In genomic region chr13:70386919-70387318, GRCh38 we compare ENCODE assay signal across 13 cellular contexts.
DNase-seq lines count a peak whose midpoint lies in the region; ATAC-seq and TF ChIP-seq lines count a peak whose summit lies in the region.
"Had no signal": no experiment of that assay in that cellular context is flagged by ENCODE, and none has a peak within 500 bp of the region (broad histone marks: within the 10 kb centered on the region; RNA-seq: fewer than 3 reads in every experiment).

No MANE protein-coding gene starts in this region.

- peak overlapping the region; percentile 77 for H3K14ac ChIP-seq in neuronal stem cell (ENCODE audit: low read length)

- H3K27ac Mint-ChIP-seq in CD14-positive monocyte (no peak overlapping the region), endodermal cell (no peak overlapping the region), glutamatergic neuron (ENCODE audit: unreplicated experiment) (no peak overlapping the region)
- no peak overlapping the region for H3K27ac Mint-ChIP-seq in activated CD8-positive, alpha-beta T cell treated with anti-CD3 and anti-CD28 coated beads for 36 hours
- H3K27ac Mint-ChIP-seq: CD4-positive, CD25-positive, alpha-beta regulatory T cell had no signal

- H4K8ac ChIP-seq in neuronal stem cell (ENCODE audit: low read depth, low read length), result no peak overlapping the region

- DNase-seq in CD14-positive monocyte (ENCODE audit: low spot score) (peak; percentile 42), endodermal cell (no peak), neuronal stem cell (ENCODE audit: low spot score) (no peak), glutamatergic neuron (no peak), 8988T (no peak)
- DNase-seq in activated CD8-positive, alpha-beta T cell treated with anti-CD3 and anti-CD28 coated beads for 36 hours, result no peak
- DNase-seq: CD4-positive, CD25-positive, alpha-beta regulatory T cell; DMS53; GF-D8 had no signal

- H2BK12ac ChIP-seq in neuronal stem cell (ENCODE audit: low read length), result no peak overlapping the region

- H3K36me3 Mint-ChIP-seq in CD14-positive monocyte, result no peaks in the 10 kb centered on the region
- H3K36me3 Mint-ChIP-seq in endodermal cell (ENCODE audit: low read depth), result no peaks in the 10 kb centered on the region
- H3K36me3 Mint-ChIP-seq in activated CD8-positive, alpha-beta T cell treated with anti-CD3 and anti-CD28 coated beads for 36 hours (ENCODE audit: low read depth), result no peaks in the 10 kb centered on the region
- no peaks in the 10 kb centered on the region for H3K36me3 Mint-ChIP-seq in glutamatergic neuron (ENCODE audit: unreplicated experiment)
- H3K36me3 Mint-ChIP-seq: CD4-positive, CD25-positive, alpha-beta regulatory T cell had no signal

- H3K36me3 ChIP-seq in OCI-LY1 (ENCODE audit: insufficient read depth, low read length), result no peaks in the 10 kb centered on the region
- no peaks in the 10 kb centered on the region for H3K36me3 ChIP-seq in endodermal cell (ENCODE audit: control insufficient read depth, insufficient read depth, low read length)
- no peaks in the 10 kb centered on the region for H3K36me3 ChIP-seq in neuronal stem cell (replicated peaks in 1 of 2; ENCODE audit: control insufficient read depth in 2 of 2, insufficient read depth in 2 of 2, low read length in 2 of 2)

- H3K4me3 ChIP-seq in OCI-LY1 (ENCODE audit: low read depth, low read length, poor library complexity, severe bottlenecking) (no peak overlapping the region), endodermal cell (ENCODE audit: low read length) (peak overlapping the region; percentile 65), neuronal stem cell (ENCODE audit: low read length in 2 of 2) (no peak overlapping the region)
- H3K4me3 ChIP-seq: A549 had no signal

- H3K23ac ChIP-seq in neuronal stem cell (ENCODE audit: low read depth, low read length, poor library complexity), result peak overlapping the region; percentile 40

- H3K27me3 Mint-ChIP-seq in CD14-positive monocyte (ENCODE audit: low read depth in 3 of 3) (no peaks in the 10 kb centered on the region), endodermal cell (ENCODE audit: insufficient read depth) (peaks cover 2% of the 10 kb centered on the region), glutamatergic neuron (ENCODE audit: unreplicated experiment) (no peaks in the 10 kb centered on the region)
- no peaks in the 10 kb centered on the region for H3K27me3 Mint-ChIP-seq in activated CD8-positive, alpha-beta T cell treated with anti-CD3 and anti-CD28 coated beads for 36 hours
- H3K27me3 Mint-ChIP-seq: CD4-positive, CD25-positive, alpha-beta regulatory T cell had no signal

- ATAC-seq in HG02852 (IDR thresholded peaks at IDR 0.05; ENCODE audit: unreplicated experiment), result no peak
- ATAC-seq in activated CD8-positive, alpha-beta T cell treated with anti-CD3 and anti-CD28 coated beads for 36 hours, result no peak
- ATAC-seq: A549, HCT116 had no signal

- H3K4me1 Mint-ChIP-seq in CD14-positive monocyte, result no peaks in the 10 kb centered on the region
- peaks cover 30% of the 10 kb centered on the region for H3K4me1 Mint-ChIP-seq in endodermal cell
- H3K4me1 Mint-ChIP-seq in activated CD8-positive, alpha-beta T cell treated with anti-CD3 and anti-CD28 coated beads for 36 hours (ENCODE audit: low read depth), result no peaks in the 10 kb centered on the region
- H3K4me1 Mint-ChIP-seq in glutamatergic neuron (ENCODE audit: low read depth, unreplicated experiment), result peaks cover 5% of the 10 kb centered on the region
- H3K4me1 Mint-ChIP-seq: CD4-positive, CD25-positive, alpha-beta regulatory T cell had no signal

- H4K20me1 ChIP-seq in OCI-LY1 (ENCODE audit: insufficient read depth, low read length), result no peaks in the 10 kb centered on the region

- H3K9me2 ChIP-seq in OCI-LY1 (ENCODE audit: low read depth, low read length), result no peaks in the 10 kb centered on the region

- H3K27ac ChIP-seq in OCI-LY1 (ENCODE audit: low read depth, low read length, poor library complexity, severe bottlenecking), result no peak overlapping the region
- no peak overlapping the region for H3K27ac ChIP-seq in endodermal cell (ENCODE audit: low read depth, low read length)
- H3K27ac ChIP-seq in neuronal stem cell (replicated peaks; ENCODE audit: low read length), result no peak overlapping the region
- H3K27ac ChIP-seq: A549 had no signal

- CTCF ChIA-PET in activated CD8-positive, alpha-beta T cell treated with anti-CD3 and anti-CD28 coated beads for 36 hours (lab: Charles Lee), result no interaction called here

- H3K9me3 ChIP-seq in OCI-LY1 (ENCODE audit: low read length) (no peaks in the 10 kb centered on the region), endodermal cell (ENCODE audit: control insufficient read depth, low read length) (peaks cover 27% of the 10 kb centered on the region), neuronal stem cell (replicated peaks in 1 of 2; ENCODE audit: control insufficient read depth in 2 of 2, insufficient read depth in 1 of 2, low read depth in 1 of 2, low read length in 2 of 2) (no peaks in the 10 kb centered on the region)
- H3K9me3 ChIP-seq: A549 had no signal

- no peak overlapping the region for H3K9ac ChIP-seq in OCI-LY1 (ENCODE audit: low read length)
- no peak overlapping the region for H3K9ac ChIP-seq in endodermal cell (ENCODE audit: extremely low read depth, low read length, poor library complexity, severe bottlenecking)
- no peak overlapping the region for H3K9ac ChIP-seq in neuronal stem cell (ENCODE audit: low read depth, low read length, poor library complexity)

- H3K9me3 Mint-ChIP-seq in CD14-positive monocyte (peaks cover 0 to 9% (median 8%) of the 10 kb centered on the region in 7 donors), endodermal cell (peaks cover 14% of the 10 kb centered on the region), glutamatergic neuron (ENCODE audit: unreplicated experiment) (no peaks in the 10 kb centered on the region)
- H3K9me3 Mint-ChIP-seq in activated CD8-positive, alpha-beta T cell treated with anti-CD3 and anti-CD28 coated beads for 36 hours, result peaks cover 4% of the 10 kb centered on the region

- H2BK120ac ChIP-seq in neuronal stem cell (ENCODE audit: low read depth, low read length), result no peak overlapping the region

- no peak overlapping the region for H2BK15ac ChIP-seq in neuronal stem cell (ENCODE audit: low read length)

- no peak overlapping the region for H3K4ac ChIP-seq in neuronal stem cell (ENCODE audit: low read length)

- no peaks in the 10 kb centered on the region for H3K79me1 ChIP-seq in neuronal stem cell (ENCODE audit: low read depth, low read length)

- POLR2A ChIA-PET in activated CD8-positive, alpha-beta T cell treated with anti-CD3 and anti-CD28 coated beads for 36 hours (lab: Charles Lee), result no interaction called here

- H2AFZ ChIP-seq in OCI-LY1 (ENCODE audit: low read length), result no peak overlapping the region
- H2AFZ ChIP-seq in neuronal stem cell (ENCODE audit: low read length), result no peak overlapping the region

- H3F3A ChIP-seq in OCI-LY1 (ENCODE audit: insufficient read depth, low read length), result no peaks in the 10 kb centered on the region

- H3K27me3 ChIP-seq in OCI-LY1 (ENCODE audit: insufficient read depth, low read length), result no peaks in the 10 kb centered on the region
- H3K27me3 ChIP-seq in endodermal cell (ENCODE audit: control insufficient read depth, insufficient read depth, low read length, poor library complexity, severe bottlenecking), result no peaks in the 10 kb centered on the region
- no peaks in the 10 kb centered on the region for H3K27me3 ChIP-seq in neuronal stem cell (ENCODE audit: control insufficient read depth in 3 of 3, insufficient read depth in 3 of 3, low read depth in 1 of 3, low read length in 3 of 3)

- H3K4me2 ChIP-seq in OCI-LY1 (ENCODE audit: low read length), result no peak overlapping the region
- no peak overlapping the region for H3K4me2 ChIP-seq in neuronal stem cell (ENCODE audit: insufficient read depth, low read length, poor library complexity, severe bottlenecking)
- H3K4me2 ChIP-seq: A549 had no signal

- no peak overlapping the region for H3K18ac ChIP-seq in neuronal stem cell (ENCODE audit: low read length)

- no peak for TF ChIP-seq CTCF in CD14-positive monocyte (IDR thresholded peaks at IDR 0.05)
- peak; percentile 24; the same call in 1 of the 2 replicates for TF ChIP-seq CTCF in OCI-LY1 (IDR thresholded peaks at IDR 0.05; ENCODE audit: low read length)
- peak; percentile 12 for TF ChIP-seq CTCF in endodermal cell (conservative IDR thresholded peaks at IDR 0.05)
- TF ChIP-seq CTCF in activated CD8-positive, alpha-beta T cell treated with anti-CD3 and anti-CD28 coated beads for 36 hours (IDR thresholded peaks at IDR 0.05), result no peak
- TF ChIP-seq CTCF in glutamatergic neuron (IDR thresholded peaks at IDR 0.05; ENCODE audit: partially characterized antibody, unreplicated experiment), result no peak

- H4K91ac ChIP-seq in neuronal stem cell (ENCODE audit: low read depth, low read length, poor library complexity), result no peak overlapping the region

- no peaks in the 10 kb centered on the region for H3K4me1 ChIP-seq in OCI-LY1 (ENCODE audit: insufficient read depth, low read length, severe bottlenecking)
- H3K4me1 ChIP-seq in endodermal cell (ENCODE audit: control insufficient read depth, insufficient read depth, low read length), result peaks cover 16% of the 10 kb centered on the region
- no peaks in the 10 kb centered on the region for H3K4me1 ChIP-seq in neuronal stem cell (ENCODE audit: control insufficient read depth in 2 of 2, insufficient read depth in 1 of 2, low read depth in 1 of 2, low read length in 2 of 2)
- H3K4me1 ChIP-seq: A549 had no signal

- intact Hi-C loops in CD14-positive monocyte (cut with micrococcal nuclease), result no loop called here
- intact Hi-C loops in activated CD8-positive, alpha-beta T cell treated with anti-CD3 and anti-CD28 coated beads for 36 hours (cut with micrococcal nuclease), result no loop called here

- 91 to 92% methylated on average over 4 to 6 of the region's 6 CpGs for WGBS in endodermal cell (ENCODE audit: insufficient coverage in 1 of 2, insufficient read length in 1 of 2), 2 experiments
- no CpG with 5 or more reads among the region's 6 CpGs for WGBS in neuronal stem cell (ENCODE audit: extremely low coverage in 2 of 2, insufficient read length in 2 of 2, insufficient replicate concordance in 1 of 2), 2 donors

- H3K79me2 ChIP-seq in OCI-LY1 (ENCODE audit: insufficient read depth, low read length), result no peaks in the 10 kb centered on the region

- H2BK5ac ChIP-seq in neuronal stem cell (ENCODE audit: low read length), result no peak overlapping the region

- no peak overlapping the region for H2AK5ac ChIP-seq in neuronal stem cell (ENCODE audit: low read depth, low read length)

- no peak overlapping the region for H3K4me3 Mint-ChIP-seq in CD14-positive monocyte
- no peak overlapping the region for H3K4me3 Mint-ChIP-seq in endodermal cell
- no peak overlapping the region for H3K4me3 Mint-ChIP-seq in activated CD8-positive, alpha-beta T cell treated with anti-CD3 and anti-CD28 coated beads for 36 hours
- no peak overlapping the region for H3K4me3 Mint-ChIP-seq in glutamatergic neuron (ENCODE audit: unreplicated experiment)
- H3K4me3 Mint-ChIP-seq: CD4-positive, CD25-positive, alpha-beta regulatory T cell had no signal

Comparison
In these comparisons a context has a peak if more than half of its experiments do, and no peak if none do; other contexts are left out.
1. CTCF ChIP-seq: peak in OCI-LY1 (single experiment) and endodermal cell (single experiment); none in CD14-positive monocyte (single experiment), activated CD8-positive, alpha-beta T cell treated with anti-CD3 and anti-CD28 coated beads for 36 hours (single experiment) and glutamatergic neuron (single experiment).